26 cellular contexts compared by ENCODE assay signal in genomic region chr6:47587503-47587902, GRCh38.
A peak's percentile ranks its signal among the peaks of the same experiment; 100 is the strongest.
DNase-seq lines count a peak whose midpoint lies in the region; ATAC-seq and TF ChIP-seq lines count a peak whose summit lies in the region.
"Had no signal": no experiment of that assay in that cellular context is flagged by ENCODE, and none has a peak within 500 bp of the region (broad histone marks: within the 10 kb centered on the region; RNA-seq: fewer than 3 reads in every experiment).

No MANE protein-coding gene starts in this region.

- no peaks in the 10 kb centered on the region for H3K4me1 ChIP-seq in endodermal cell (ENCODE audit: control insufficient read depth, insufficient read depth, low read length)
- H3K4me1 ChIP-seq: gastrocnemius medialis had no signal

- H3K27me3 ChIP-seq in endodermal cell (ENCODE audit: control insufficient read depth, insufficient read depth, low read length, poor library complexity, severe bottlenecking) = no peaks in the 10 kb centered on the region
- H3K27me3 ChIP-seq: gastrocnemius medialis had no signal

- H3K36me3 Mint-ChIP-seq in endodermal cell (ENCODE audit: low read depth) = peaks cover 61% of the 10 kb centered on the region
- H3K36me3 Mint-ChIP-seq in mesothelial cell of epicardium = peaks cover 73% of the 10 kb centered on the region
- peaks cover 49% of the 10 kb centered on the region for H3K36me3 Mint-ChIP-seq in activated T-helper 2 cell treated with anti-CD3 and anti-CD28 coated beads, Interferon-gamma antibody, Interleukin-2, Interleukin-4, amounts not matched to agents 10 μg/mL and 5 μg/mL and 100 μg/mL, durations not matched to agents 14 hours and 24 hours and 36 hours (ENCODE audit: low read depth)

- H3K9me3 Mint-ChIP-seq in endodermal cell (no peaks in the 10 kb centered on the region), mesothelial cell of epicardium (peaks cover 6% of the 10 kb centered on the region)
- H3K9me3 Mint-ChIP-seq in activated T-helper 2 cell treated with anti-CD3 and anti-CD28 coated beads, Interferon-gamma antibody, Interleukin-2, Interleukin-4, amounts not matched to agents 10 μg/mL and 5 μg/mL and 100 μg/mL, durations not matched to agents 14 hours and 24 hours and 36 hours = no peaks in the 10 kb centered on the region
- H3K9me3 Mint-ChIP-seq: activated naive CD4-positive, alpha-beta T cell treated with anti-CD3 and anti-CD28 coated beads, Interleukin-2, amount 50 U/mL, for 72 hours; activated T-helper 1 cell treated with anti-CD3 and anti-CD28 coated beads, Interleukin-12 subunit alpha, Interleukin-12 subunit beta, Interleukin-2, Interleukin-4 antibody, amounts not matched to agents 30 ng/mL and 10 ng/mL and 1 ng/mL, durations not matched to agents 14 hours and 24 hours and 36 hours; stimulated activated naive B cell treated with anti-CD40 and anti-IgM and Interleukin-4, amounts not matched to agents 10 μg/mL and 1 μg/mL and 100 μg/mL, for 72 hours had no signal

- H3K4me1 Mint-ChIP-seq in endodermal cell (no peaks in the 10 kb centered on the region), mesothelial cell of epicardium (peaks cover 5% of the 10 kb centered on the region)
- H3K4me1 Mint-ChIP-seq in activated T-helper 2 cell treated with anti-CD3 and anti-CD28 coated beads, Interferon-gamma antibody, Interleukin-2, Interleukin-4, amounts not matched to agents 10 μg/mL and 5 μg/mL and 100 μg/mL, durations not matched to agents 14 hours and 24 hours and 36 hours (ENCODE audit: low read depth) = no peaks in the 10 kb centered on the region
- H3K4me1 Mint-ChIP-seq: stimulated activated naive B cell treated with anti-CD40 and anti-IgM and Interleukin-4, amounts not matched to agents 10 μg/mL and 1 μg/mL and 100 μg/mL, for 72 hours had no signal

- intact Hi-C loops in Right ventricle myocardium inferior (cut with DNase I) = no loop called here
- intact Hi-C loops in activated T-helper 2 cell treated with anti-CD3 and anti-CD28 coated beads, Interferon-gamma antibody, Interleukin-2, Interleukin-4, amounts not matched to agents 10 μg/mL and 5 μg/mL and 100 μg/mL, durations not matched to agents 14 hours and 24 hours and 36 hours (cut with micrococcal nuclease) = no loop called here

- no peak overlapping the region for H3K4me3 Mint-ChIP-seq in endodermal cell
- no peak overlapping the region for H3K4me3 Mint-ChIP-seq in mesothelial cell of epicardium
- no peak overlapping the region for H3K4me3 Mint-ChIP-seq in activated T-helper 2 cell treated with anti-CD3 and anti-CD28 coated beads, Interferon-gamma antibody, Interleukin-2, Interleukin-4, amounts not matched to agents 10 μg/mL and 5 μg/mL and 100 μg/mL, durations not matched to agents 14 hours and 24 hours and 36 hours (ENCODE audit: low read depth)
- H3K4me3 Mint-ChIP-seq: activated T-helper 1 cell treated with anti-CD3 and anti-CD28 coated beads, Interleukin-12 subunit alpha, Interleukin-12 subunit beta, Interleukin-2, Interleukin-4 antibody, amounts not matched to agents 30 ng/mL and 10 ng/mL and 1 ng/mL, durations not matched to agents 14 hours and 24 hours and 36 hours; B cell; stimulated activated naive B cell treated with anti-CD40 and anti-IgM and Interleukin-4, amounts not matched to agents 10 μg/mL and 1 μg/mL and 100 μg/mL, for 72 hours had no signal

- H3K27ac Mint-ChIP-seq in endodermal cell (peak overlapping the region; percentile 0), mesothelial cell of epicardium (peak overlapping the region; percentile 54)
- H3K27ac Mint-ChIP-seq in activated T-helper 2 cell treated with anti-CD3 and anti-CD28 coated beads, Interferon-gamma antibody, Interleukin-2, Interleukin-4, amounts not matched to agents 10 μg/mL and 5 μg/mL and 100 μg/mL, durations not matched to agents 14 hours and 24 hours and 36 hours = no peak overlapping the region
- H3K27ac Mint-ChIP-seq: activated naive CD4-positive, alpha-beta T cell treated with anti-CD3 and anti-CD28 coated beads, Interleukin-2, amount 50 U/mL, for 72 hours; activated T-helper 1 cell treated with anti-CD3 and anti-CD28 coated beads, Interleukin-12 subunit alpha, Interleukin-12 subunit beta, Interleukin-2, Interleukin-4 antibody, amounts not matched to agents 30 ng/mL and 10 ng/mL and 1 ng/mL, durations not matched to agents 14 hours and 24 hours and 36 hours; B cell; stimulated activated naive B cell treated with anti-CD40 and anti-IgM and Interleukin-4, amounts not matched to agents 10 μg/mL and 1 μg/mL and 100 μg/mL, for 72 hours had no signal

- DNase-seq in EL = peak; percentile 38
- peak; percentile 0 for DNase-seq in HT1080 (ENCODE audit: low read depth)
- DNase-seq in endodermal cell = no peak
- DNase-seq in mesothelial cell of epicardium (ENCODE audit: low spot score in 2 of 2, unreplicated experiment in 2 of 2) = no peak
- DNase-seq in Right ventricle myocardium inferior (ENCODE audit: missing footprints) = no peak
- DNase-seq in activated T-helper 2 cell treated with anti-CD3 and anti-CD28 coated beads, Interferon-gamma antibody, Interleukin-2, Interleukin-4, amounts not matched to agents 10 μg/mL and 5 μg/mL and 100 μg/mL, durations not matched to agents 14 hours and 24 hours and 36 hours (ENCODE audit: low spot score) = no peak
- DNase-seq: activated CD4-positive, alpha-beta T cell treated with anti-CD3 and anti-CD28 coated beads, Interleukin-2, amount 50 U/mL, for 1 hour; cerebellar nuclear complex; gastrocnemius medialis; GF-D8; GOT3; NCI-H1105 treated with DMSO at 0.1 percent for 48 hours; NCI-H2081; NCI-H226; NCI-H748 treated with DMSO at 0.1 percent for 48 hours; right cardiac atrium; stimulated activated CD4-positive, alpha-beta T cell treated with anti-CD3 and anti-CD28 coated beads, Interleukin-12 subunit alpha, Interleukin-12 subunit beta, amount 100 ng/mL, for 4 hours; stimulated activated CD4-positive, alpha-beta T cell treated with anti-CD3 and anti-CD28 coated beads, Interleukin-4, amount 100 ng/mL, for 24 hours; stimulated activated naive B cell treated with anti-CD40 and anti-IgM and Interleukin-4, amounts not matched to agents 10 μg/mL and 1 μg/mL and 100 μg/mL, for 72 hours; WERI-Rb-1 had no signal

- TF ChIP-seq CTCF in endodermal cell (conservative IDR thresholded peaks at IDR 0.05) (no peak), mesothelial cell of epicardium (IDR thresholded peaks at IDR 0.05; ENCODE audit: unreplicated experiment) (no peak)

- no peak overlapping the region for H3K9ac ChIP-seq in endodermal cell (ENCODE audit: extremely low read depth, low read length, poor library complexity, severe bottlenecking)

- no peaks in the 10 kb centered on the region for H3K9me3 ChIP-seq in endodermal cell (ENCODE audit: control insufficient read depth, low read length)
- H3K9me3 ChIP-seq: gastrocnemius medialis, thoracic aorta had no signal

- peaks cover 73% of the 10 kb centered on the region for H3K36me3 ChIP-seq in endodermal cell (ENCODE audit: control insufficient read depth, insufficient read depth, low read length)
- H3K36me3 ChIP-seq: thoracic aorta had no signal

- H3K27me3 Mint-ChIP-seq in endodermal cell (ENCODE audit: insufficient read depth) = no peaks in the 10 kb centered on the region
- no peaks in the 10 kb centered on the region for H3K27me3 Mint-ChIP-seq in mesothelial cell of epicardium (ENCODE audit: low read depth)
- H3K27me3 Mint-ChIP-seq in activated T-helper 2 cell treated with anti-CD3 and anti-CD28 coated beads, Interferon-gamma antibody, Interleukin-2, Interleukin-4, amounts not matched to agents 10 μg/mL and 5 μg/mL and 100 μg/mL, durations not matched to agents 14 hours and 24 hours and 36 hours (ENCODE audit: low read depth) = no peaks in the 10 kb centered on the region
- H3K27me3 Mint-ChIP-seq: B cell; stimulated activated naive B cell treated with anti-CD40 and anti-IgM and Interleukin-4, amounts not matched to agents 10 μg/mL and 1 μg/mL and 100 μg/mL, for 72 hours had no signal

- no peak overlapping the region for H3K4me3 ChIP-seq in endodermal cell (ENCODE audit: low read length)
- H3K4me3 ChIP-seq: gastrocnemius medialis, thoracic aorta had no signal

- no peak for ATAC-seq in GM18907 (IDR thresholded peaks at IDR 0.05; ENCODE audit: unreplicated experiment)
- no peak for ATAC-seq in Right ventricle myocardium inferior
- ATAC-seq: activated naive CD4-positive, alpha-beta T cell treated with anti-CD3 and anti-CD28 coated beads, Interleukin-2, amount 50 U/mL, for 72 hours; gastrocnemius medialis; right cardiac atrium; stimulated activated naive B cell treated with anti-CD40 and anti-IgM and Interleukin-4, amounts not matched to agents 10 μg/mL and 1 μg/mL and 100 μg/mL, for 72 hours had no signal

- no peak overlapping the region for H3K27ac ChIP-seq in endodermal cell (ENCODE audit: low read depth, low read length)
- H3K27ac ChIP-seq: gastrocnemius medialis, RWPE1, thoracic aorta, WERI-Rb-1 had no signal

Comparison
In these comparisons a context has a peak if more than half of its experiments do, and no peak if none do; other contexts are left out.
1. DNase-seq: peak in EL (single experiment) and HT1080 (single experiment); none in endodermal cell (single experiment), mesothelial cell of epicardium (0 of 2), Right ventricle myocardium inferior (single experiment) and activated T-helper 2 cell treated with anti-CD3 and anti-CD28 coated beads, Interferon-gamma antibody, Interleukin-2, Interleukin-4, amounts not matched to agents 10 μg/mL and 5 μg/mL and 100 μg/mL, durations not matched to agents 14 hours and 24 hours and 36 hours (single experiment).